ENCODE assay signal across 10 cellular contexts in genomic region chr20:1334761-1335160, GRCh38. TPM values are rescaled to one million over a fixed set of nuclear protein-coding genes. Genes with fewer than 3 reads are reported as not detected.
DNase-seq lines count a peak whose midpoint lies in the region; ATAC-seq and TF ChIP-seq lines count a peak whose summit lies in the region.
"Had no signal": no experiment of that assay in that cellular context is flagged by ENCODE, and none has a peak within 500 bp of the region (broad histone marks: within the 10 kb centered on the region; RNA-seq: fewer than 3 reads in every experiment).

No MANE protein-coding gene starts in this region.

- H2AFZ ChIP-seq in mammary epithelial cell (ENCODE audit: low read depth, low read length) = no peak overlapping the region

- no peak overlapping the region for H3K9ac ChIP-seq in mammary epithelial cell (ENCODE audit: insufficient read depth, low read length)

- DNase-seq in SKM-1 (lab: John Stamatoyannopoulos, UW; ENCODE audit: unreplicated experiment) (peak; percentile 1), SKM-1 treated with dmso at 0.1 percent for 144 hours (lab: John Stamatoyannopoulos, UW; ENCODE audit: unreplicated experiment) (no peak), MV-4-11 (lab: John Stamatoyannopoulos, UW) (peak; percentile 43), mammary epithelial cell (peak; percentile 50), posterior vena cava (ENCODE audit: low spot score) (peak; percentile 16), NCI-H2196 (lab: John Stamatoyannopoulos, UW; ENCODE audit: unreplicated experiment) (no peak)
- DNase-seq: NCI-H1417 treated with DMSO at 0.1 percent for 48 hours, T-cell had no signal

- no peak overlapping the region for H3K4me3 ChIP-seq in mammary epithelial cell (replicated peaks in 1 of 3; ENCODE audit: insufficient read depth in 1 of 3, low read depth in 2 of 3, low read length in 3 of 3)

- H3K27me3 ChIP-seq in mammary epithelial cell (ENCODE audit: insufficient read depth, low read length) = no peaks in the 10 kb centered on the region

- dilution Hi-C loops in mammary epithelial cell (cut with HindIII; ENCODE audit: low sequenced_read_pairs) = no loop called here

- no peak overlapping the region for H3K4me2 ChIP-seq in mammary epithelial cell (ENCODE audit: insufficient read depth, low read depth, low read length)

- peaks cover 28% of the 10 kb centered on the region for H3K4me1 ChIP-seq in mammary epithelial cell (ENCODE audit: insufficient read depth, low read length)

- ATAC-seq in GM19467 (IDR thresholded peaks at IDR 0.05; ENCODE audit: unreplicated experiment) (no peak), GM21717 (IDR thresholded peaks at IDR 0.05; ENCODE audit: unreplicated experiment) (no peak)
- ATAC-seq: T-cell had no signal

- 43% methylated on average over 1 of the region's 3 CpGs for whole genome bisulfite sequencing in mammary epithelial cell (ENCODE audit: low coverage, missing lambda C conversion rate)

- no peaks in the 10 kb centered on the region for H3K9me3 ChIP-seq in mammary epithelial cell (replicated peaks; ENCODE audit: insufficient read depth, low read length)

- H4K20me1 ChIP-seq in mammary epithelial cell (ENCODE audit: insufficient read depth, low read length) = no peaks in the 10 kb centered on the region

- no peak overlapping the region for H3K27ac ChIP-seq in mammary epithelial cell (ENCODE audit: insufficient read depth, low read depth, low read length)

- CTCF ChIA-PET in mammary epithelial cell (lab: Charles Lee; ENCODE audit: low non-redundant PET) = interaction anchor here (0.6 to 0.7 kb wide), 2 partner anchors 32 to 901 kb away, joined by 20 to 23 read pairs; no protein-coding TSS in a partner anchor

- no TSS peak for BruUV-seq in mammary epithelial cell (replicated peaks; lab: Mats Ljungman, UMichigan)

- intact Hi-C loops in mammary epithelial cell (cut with micrococcal nuclease) = no loop called here
- intact Hi-C loops in posterior vena cava (cut with DNase I) = no loop called here

- peak in 1 of 2 donors; percentile 34 for TF ChIP-seq CTCF in mammary epithelial cell (conservative IDR thresholded peaks at IDR 0.05 in 1 of 2, IDR thresholded peaks at IDR 0.05 in 1 of 2; ENCODE audit: extremely low read depth in 1 of 2, insufficient read depth in 1 of 2, low read depth in 1 of 2, low read length in 2 of 2)

- no peaks in the 10 kb centered on the region for H3K36me3 ChIP-seq in mammary epithelial cell (ENCODE audit: insufficient read depth, low read length)

- H3K79me2 ChIP-seq in mammary epithelial cell (ENCODE audit: insufficient read depth, low read length) = peaks cover 45% of the 10 kb centered on the region

- in situ Hi-C loops in mammary epithelial cell (cut with MboI; ENCODE audit: low sequenced_read_pairs in 2 of 2) = no loop called here

RNA-seq across cellular contexts. Expression of gene SDCBP2, which starts 5.8 kb away (rescaled TPM):
- total RNA-seq in mammary epithelial cell (10 to 100 TPM in 1 of 2 donors, 1 to 10 TPM in 1; 9.1 to 13.8 TPM), posterior vena cava (1 to 10 TPM; 3.1 to 5.4 TPM)
- 22.2 TPM for polyA plus RNA-seq in mammary epithelial cell
- not detected for polyA minus RNA-seq in mammary epithelial cell

RNA-seq across cellular contexts. Expression of gene FKBP1A, which starts 58.1 kb away (rescaled TPM):
- total RNA-seq in mammary epithelial cell = 100 to 1,000 TPM; 139 to 425 TPM
- polyA plus RNA-seq in mammary epithelial cell = 522 TPM
- 1,454 TPM for polyA minus RNA-seq in mammary epithelial cell
- total RNA-seq in posterior vena cava = 100 to 1,000 TPM; 239 to 274 TPM

Comparison
In these comparisons a context has a peak if more than half of its experiments do, and no peak if none do; other contexts are left out.
1. DNase-seq: peak in SKM-1 (single experiment), MV-4-11 (single experiment), mammary epithelial cell (single experiment) and posterior vena cava (single experiment); none in SKM-1 treated with dmso at 0.1 percent for 144 hours (single experiment) and NCI-H2196 (single experiment).